ENCODE assay signal across 17 cellular contexts in the genomic region with DNA sequence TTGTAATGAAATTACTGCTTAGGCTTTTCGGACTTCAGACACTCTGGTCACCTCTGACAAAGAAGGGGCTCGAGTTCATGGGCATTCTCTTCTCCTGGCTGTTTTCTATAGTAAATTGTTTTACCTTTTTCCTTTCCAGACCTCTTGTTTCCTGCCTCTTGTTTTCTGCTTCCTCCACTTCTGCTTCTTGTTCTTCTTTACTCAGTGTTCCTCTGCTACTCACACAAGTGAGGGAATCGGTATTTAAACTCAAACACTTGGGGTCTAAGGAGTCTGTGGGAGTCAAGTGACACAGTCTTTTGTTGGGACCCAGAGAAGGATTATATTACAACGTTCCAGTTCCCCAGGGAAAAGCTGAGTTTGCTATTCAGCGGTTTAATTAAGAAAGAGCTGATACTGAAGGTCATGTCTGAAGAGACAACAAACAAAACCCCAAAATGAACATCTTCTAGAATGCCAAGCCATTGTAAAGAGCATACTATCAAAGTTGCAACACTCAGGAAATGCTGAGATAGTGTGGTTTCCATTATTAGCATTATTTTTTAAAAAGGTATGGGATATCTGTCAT.
A peak's percentile ranks its signal among the peaks of the same experiment; 100 is the strongest.
DNase-seq lines count a peak whose midpoint lies in the region; ATAC-seq and TF ChIP-seq lines count a peak whose summit lies in the region.
"Had no signal": no experiment of that assay in that cellular context is flagged by ENCODE, and none has a peak within 500 bp of the region (broad histone marks: within the 10 kb centered on the region; RNA-seq: fewer than 3 reads in every experiment).

No MANE protein-coding gene starts in this region.

- TF ChIP-seq CTCF in NB4 (IDR thresholded peaks at IDR 0.05; ENCODE audit: low read depth, low read length) (no peak), cardiac fibroblast (IDR thresholded peaks at IDR 0.05; ENCODE audit: low read depth, low read length) (no peak), nephron progenitor cell (IDR thresholded peaks at IDR 0.05) (no peak)

- no peak for TF ChIP-seq POLR2A in NB4 (IDR thresholded peaks at IDR 0.05; ENCODE audit: extremely low read depth, insufficient read length)

- peaks cover 6% of the 10 kb centered on the region for H3K9me3 Mint-ChIP-seq in nephron progenitor cell
- H3K9me3 Mint-ChIP-seq: activated T-helper 1 cell treated with anti-CD3 and anti-CD28 coated beads, Interleukin-12 subunit alpha, Interleukin-12 subunit beta, Interleukin-2, Interleukin-4 antibody, amounts not matched to agents 30 ng/mL and 10 ng/mL and 1 ng/mL, durations not matched to agents 14 hours and 24 hours and 36 hours; naive thymus-derived CD4-positive, alpha-beta T cell had no signal

- ATAC-seq in HG02938 (IDR thresholded peaks at IDR 0.05; ENCODE audit: unreplicated experiment) = no peak
- ATAC-seq: esophagus mucosa; left lung; naive thymus-derived CD4-positive, alpha-beta T cell; right cardiac atrium had no signal

- no peaks in the 10 kb centered on the region for H3K27me3 ChIP-seq in HAP-1 (ENCODE audit: low read depth)
- H3K27me3 ChIP-seq: left lung had no signal

- in situ Hi-C loops in HAP-1 (cut with MboI; ENCODE audit: low sequenced_read_pairs) = no loop called here

- H3K4me3 Mint-ChIP-seq in nephron progenitor cell = peak overlapping the region; percentile 55
- H3K4me3 Mint-ChIP-seq: activated T-helper 1 cell treated with anti-CD3 and anti-CD28 coated beads, Interleukin-12 subunit alpha, Interleukin-12 subunit beta, Interleukin-2, Interleukin-4 antibody, amounts not matched to agents 30 ng/mL and 10 ng/mL and 1 ng/mL, durations not matched to agents 14 hours and 24 hours and 36 hours; CD4-positive, CD25-positive, alpha-beta regulatory T cell; naive thymus-derived CD4-positive, alpha-beta T cell had no signal

- H3K27me3 Mint-ChIP-seq in nephron progenitor cell (ENCODE audit: low read depth, poor library complexity) = no peaks in the 10 kb centered on the region

- peak; percentile 13 to 66 for DNase-seq in HAP-1 (ENCODE audit: low spot score in 2 of 2)
- DNase-seq in NB4 (ENCODE audit: low read depth) = peak; percentile 23
- peak; percentile 18 to 20 for DNase-seq in cardiac fibroblast (ENCODE audit: low read depth in 2 of 2)
- DNase-seq in nephron progenitor cell = peak; percentile 12
- DNase-seq in HuH-7.5 (ENCODE audit: low spot score) = no peak
- DNase-seq in epidermal melanocyte (ENCODE audit: insufficient read length, low spot score) = no peak
- DNase-seq: activated CD4-positive, alpha-beta T cell treated with anti-CD3 and anti-CD28 coated beads, Interleukin-2, amount 50 U/mL, for 48 hours; CD4-positive, CD25-positive, alpha-beta regulatory T cell; left lung; naive thymus-derived CD4-positive, alpha-beta T cell; NCI-H1092; right cardiac atrium; stimulated activated CD4-positive, alpha-beta T cell treated with anti-CD3 and anti-CD28 coated beads, Interleukin-4, amount 100 ng/mL, for 24 hours; trophoblast cell had no signal

- peak overlapping the region; percentile 98 for H3K27ac Mint-ChIP-seq in nephron progenitor cell
- H3K27ac Mint-ChIP-seq: activated T-helper 1 cell treated with anti-CD3 and anti-CD28 coated beads, Interleukin-12 subunit alpha, Interleukin-12 subunit beta, Interleukin-2, Interleukin-4 antibody, amounts not matched to agents 30 ng/mL and 10 ng/mL and 1 ng/mL, durations not matched to agents 14 hours and 24 hours and 36 hours; naive thymus-derived CD4-positive, alpha-beta T cell had no signal

- H3K4me3 ChIP-seq in HAP-1 = no peak overlapping the region
- no peak overlapping the region for H3K4me3 ChIP-seq in NB4 (ENCODE audit: low read depth, low read length)
- no peak overlapping the region for H3K4me3 ChIP-seq in cardiac fibroblast (replicated peaks in 1 of 2; ENCODE audit: low read depth in 2 of 2, low read length in 2 of 2)
- H3K4me3 ChIP-seq: left lung had no signal

- no peaks in the 10 kb centered on the region for H3K36me3 ChIP-seq in HAP-1 (replicated peaks)
- H3K36me3 ChIP-seq: left lung had no signal

- H3K4me1 Mint-ChIP-seq in nephron progenitor cell = peaks cover 76% of the 10 kb centered on the region
- H3K4me1 Mint-ChIP-seq: CD4-positive, CD25-positive, alpha-beta regulatory T cell had no signal

- peaks cover under 1% of the 10 kb centered on the region for H3K36me3 Mint-ChIP-seq in nephron progenitor cell (ENCODE audit: low read depth)
- H3K36me3 Mint-ChIP-seq: CD4-positive, CD25-positive, alpha-beta regulatory T cell; naive thymus-derived CD4-positive, alpha-beta T cell had no signal

- H3K4me1 ChIP-seq in HAP-1 = peaks cover 3% of the 10 kb centered on the region
- H3K4me1 ChIP-seq: left lung had no signal

- no peaks in the 10 kb centered on the region for H3K9me3 ChIP-seq in HAP-1
- H3K9me3 ChIP-seq: left lung had no signal

Comparison
In these comparisons a context has a peak if more than half of its experiments do, and no peak if none do; other contexts are left out.
1. DNase-seq: peak in HAP-1 (2 of 2), NB4 (single experiment), cardiac fibroblast (2 of 2) and nephron progenitor cell (single experiment); none in HuH-7.5 (single experiment) and epidermal melanocyte (single experiment).